1 cellular context compared by ENCODE assay signal in the genomic region with DNA sequence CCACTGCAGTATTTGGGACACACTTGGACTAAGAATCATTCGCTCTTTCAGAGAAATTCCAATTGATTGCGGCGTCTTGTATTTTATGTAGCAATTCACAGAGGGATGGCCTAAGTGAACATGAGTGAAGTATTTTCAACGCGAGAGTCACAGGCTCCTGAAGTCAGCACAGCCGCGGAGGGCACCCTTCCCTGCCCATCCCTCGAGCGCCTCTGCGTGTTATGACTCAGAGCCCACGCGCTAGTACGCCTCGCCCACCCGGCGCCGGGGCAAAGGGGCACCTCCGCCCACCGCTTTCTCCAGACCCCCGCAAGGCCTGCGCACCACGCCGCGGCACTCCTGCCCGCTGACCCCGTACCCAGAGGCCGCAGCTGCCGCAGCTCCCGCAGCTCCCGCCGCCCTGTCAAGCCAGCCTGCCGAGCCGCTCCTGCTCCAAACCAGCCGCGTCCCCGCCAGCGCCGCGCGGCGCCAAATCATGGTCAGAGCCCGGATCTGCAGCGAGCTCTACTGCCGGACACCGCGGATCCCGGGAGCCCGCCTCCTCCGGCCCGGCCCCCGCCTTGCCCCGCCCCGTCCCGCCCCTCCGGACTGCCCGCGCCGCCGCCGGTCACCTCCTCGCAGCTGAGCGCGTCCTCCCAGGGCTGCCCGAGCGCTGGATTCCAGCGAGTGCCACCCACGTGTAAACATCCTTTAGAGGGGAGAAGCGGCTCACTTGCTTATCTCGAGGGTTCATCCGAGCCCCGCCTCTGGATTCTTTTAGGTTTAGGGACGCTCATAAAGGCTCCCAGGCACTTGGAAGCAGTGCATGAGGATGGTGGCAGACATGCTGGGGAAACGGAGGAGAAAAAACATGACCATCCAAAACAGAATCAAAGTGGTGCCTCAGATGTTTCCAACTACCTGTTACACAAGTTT.
TF ChIP-seq lines count a peak whose summit lies in the region.

A gene with protein sequence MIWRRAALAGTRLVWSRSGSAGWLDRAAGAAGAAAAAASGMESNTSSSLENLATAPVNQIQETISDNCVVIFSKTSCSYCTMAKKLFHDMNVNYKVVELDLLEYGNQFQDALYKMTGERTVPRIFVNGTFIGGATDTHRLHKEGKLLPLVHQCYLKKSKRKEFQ (minus strand): TSS at position 509 of the 915 bp plus-strand sequence. CDS start 32 bp downstream, at position 477.

TF ChIP-seq in HepG2, 621 proteins besides CTCF, POLR2A, EP300 and RAD21 (continued from another document):
- TF ChIP-seq, protein P1, sequence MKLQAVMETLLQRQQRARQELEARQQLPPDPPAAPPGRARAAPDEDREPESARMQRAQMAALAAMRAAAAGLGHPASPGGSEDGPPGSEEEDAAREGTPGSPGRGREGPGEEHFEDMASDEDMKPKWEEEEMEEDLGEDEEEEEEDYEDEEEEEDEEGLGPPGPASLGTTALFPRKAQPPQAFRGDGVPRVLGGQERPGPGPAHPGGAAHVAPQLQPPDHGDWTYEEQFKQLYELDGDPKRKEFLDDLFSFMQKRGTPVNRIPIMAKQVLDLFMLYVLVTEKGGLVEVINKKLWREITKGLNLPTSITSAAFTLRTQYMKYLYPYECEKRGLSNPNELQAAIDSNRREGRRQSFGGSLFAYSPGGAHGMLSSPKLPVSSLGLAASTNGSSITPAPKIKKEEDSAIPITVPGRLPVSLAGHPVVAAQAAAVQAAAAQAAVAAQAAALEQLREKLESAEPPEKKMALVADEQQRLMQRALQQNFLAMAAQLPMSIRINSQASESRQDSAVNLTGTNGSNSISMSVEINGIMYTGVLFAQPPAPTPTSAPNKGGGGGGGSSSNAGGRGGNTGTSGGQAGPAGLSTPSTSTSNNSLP (IDR thresholded peaks at IDR 0.05; ENCODE audit: low read depth, low read length): no peak
- no peak for TF ChIP-seq ZNF20 (CRISPR knock-in tag; IDR thresholded peaks at IDR 0.05)
- peak; percentile 84 for TF ChIP-seq ZNF883 (CRISPR knock-in tag; IDR thresholded peaks at IDR 0.05; ENCODE audit: not compliant biosample characterization)
- 0 out of 2 replicates have a peak, but pooled peaks have one; percentile 3 for TF ChIP-seq GTF3A (CRISPR knock-in tag; conservative IDR thresholded peaks at IDR 0.05)
- TF ChIP-seq REPIN1 (CRISPR knock-in tag; IDR thresholded peaks at IDR 0.05; ENCODE audit: borderline replicate concordance, low read depth): no peak
- TF ChIP-seq ZNF775 (CRISPR knock-in tag; IDR thresholded peaks at IDR 0.05; ENCODE audit: borderline replicate concordance): no peak
- TF ChIP-seq ZNF441 (CRISPR knock-in tag; IDR thresholded peaks at IDR 0.05; ENCODE audit: borderline replicate concordance): peak; percentile 39; the same call in 1 of the 2 replicates
- no peak for TF ChIP-seq CREM (IDR thresholded peaks at IDR 0.05)
- no peak for TF ChIP-seq CREM (CRISPR knock-in tag; IDR thresholded peaks at IDR 0.05)
- peak; percentile 74; the same call in 1 of the 2 replicates for TF ChIP-seq NRL (CRISPR knock-in tag; IDR thresholded peaks at IDR 0.05; ENCODE audit: borderline replicate concordance)
- peak; percentile 23; the same call in 1 of the 2 replicates for TF ChIP-seq ZMYM4 (CRISPR knock-in tag; IDR thresholded peaks at IDR 0.05)
- TF ChIP-seq, protein P2, sequence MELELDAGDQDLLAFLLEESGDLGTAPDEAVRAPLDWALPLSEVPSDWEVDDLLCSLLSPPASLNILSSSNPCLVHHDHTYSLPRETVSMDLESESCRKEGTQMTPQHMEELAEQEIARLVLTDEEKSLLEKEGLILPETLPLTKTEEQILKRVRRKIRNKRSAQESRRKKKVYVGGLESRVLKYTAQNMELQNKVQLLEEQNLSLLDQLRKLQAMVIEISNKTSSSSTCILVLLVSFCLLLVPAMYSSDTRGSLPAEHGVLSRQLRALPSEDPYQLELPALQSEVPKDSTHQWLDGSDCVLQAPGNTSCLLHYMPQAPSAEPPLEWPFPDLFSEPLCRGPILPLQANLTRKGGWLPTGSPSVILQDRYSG (CRISPR knock-in tag; IDR thresholded peaks at IDR 0.05): 0 out of 2 replicates have a peak, but pooled peaks have one; percentile 23
- TF ChIP-seq, protein P3, sequence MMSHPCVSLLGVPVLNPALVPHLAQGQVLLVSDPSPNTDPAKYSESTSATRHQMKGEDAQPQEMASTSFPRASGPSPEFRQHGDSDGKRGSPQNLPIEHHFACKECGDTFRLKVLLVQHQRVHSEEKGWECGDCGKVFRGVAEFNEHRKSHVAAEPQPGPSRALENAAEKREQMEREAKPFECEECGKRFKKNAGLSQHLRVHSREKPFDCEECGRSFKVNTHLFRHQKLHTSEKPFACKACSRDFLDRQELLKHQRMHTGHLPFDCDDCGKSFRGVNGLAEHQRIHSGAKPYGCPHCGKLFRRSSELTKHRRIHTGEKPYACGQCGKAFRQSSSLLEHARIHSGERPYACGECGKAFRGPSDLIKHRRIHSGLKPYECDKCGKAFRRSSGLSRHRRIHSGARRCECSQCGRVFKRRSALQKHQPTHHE (CRISPR knock-in tag; IDR thresholded peaks at IDR 0.05; ENCODE audit: borderline replicate concordance): peak; percentile 41; the same call in 1 of the 2 replicates
- TF ChIP-seq ZNF496 (CRISPR knock-in tag; IDR thresholded peaks at IDR 0.05; ENCODE audit: insufficient replicate concordance): no peak
- TF ChIP-seq, protein P4, sequence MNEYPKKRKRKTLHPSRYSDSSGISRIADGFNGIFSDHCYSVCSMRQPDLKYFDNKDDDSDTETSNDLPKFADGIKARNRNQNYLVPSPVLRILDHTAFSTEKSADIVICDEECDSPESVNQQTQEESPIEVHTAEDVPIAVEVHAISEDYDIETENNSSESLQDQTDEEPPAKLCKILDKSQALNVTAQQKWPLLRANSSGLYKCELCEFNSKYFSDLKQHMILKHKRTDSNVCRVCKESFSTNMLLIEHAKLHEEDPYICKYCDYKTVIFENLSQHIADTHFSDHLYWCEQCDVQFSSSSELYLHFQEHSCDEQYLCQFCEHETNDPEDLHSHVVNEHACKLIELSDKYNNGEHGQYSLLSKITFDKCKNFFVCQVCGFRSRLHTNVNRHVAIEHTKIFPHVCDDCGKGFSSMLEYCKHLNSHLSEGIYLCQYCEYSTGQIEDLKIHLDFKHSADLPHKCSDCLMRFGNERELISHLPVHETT (CRISPR knock-in tag; conservative IDR thresholded peaks at IDR 0.05): no peak; the same call in 1 of the 2 replicates
- TF ChIP-seq, protein P5, sequence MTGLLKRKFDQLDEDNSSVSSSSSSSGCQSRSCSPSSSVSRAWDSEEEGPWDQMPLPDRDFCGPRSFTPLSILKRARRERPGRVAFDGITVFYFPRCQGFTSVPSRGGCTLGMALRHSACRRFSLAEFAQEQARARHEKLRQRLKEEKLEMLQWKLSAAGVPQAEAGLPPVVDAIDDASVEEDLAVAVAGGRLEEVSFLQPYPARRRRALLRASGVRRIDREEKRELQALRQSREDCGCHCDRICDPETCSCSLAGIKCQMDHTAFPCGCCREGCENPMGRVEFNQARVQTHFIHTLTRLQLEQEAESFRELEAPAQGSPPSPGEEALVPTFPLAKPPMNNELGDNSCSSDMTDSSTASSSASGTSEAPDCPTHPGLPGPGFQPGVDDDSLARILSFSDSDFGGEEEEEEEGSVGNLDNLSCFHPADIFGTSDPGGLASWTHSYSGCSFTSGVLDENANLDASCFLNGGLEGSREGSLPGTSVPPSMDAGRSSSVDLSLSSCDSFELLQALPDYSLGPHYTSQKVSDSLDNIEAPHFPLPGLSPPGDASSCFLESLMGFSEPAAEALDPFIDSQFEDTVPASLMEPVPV (CRISPR knock-in tag; IDR thresholded peaks at IDR 0.05): peak; percentile 17; the same call in 1 of the 2 replicates
- TF ChIP-seq MAF1 (CRISPR knock-in tag; IDR thresholded peaks at IDR 0.05; ENCODE audit: borderline replicate concordance): peak; percentile 44; the same call in 1 of the 2 replicates
- peak; percentile 68 for TF ChIP-seq HDAC1 (CRISPR knock-in tag; IDR thresholded peaks at IDR 0.05)
- TF ChIP-seq, protein P6, sequence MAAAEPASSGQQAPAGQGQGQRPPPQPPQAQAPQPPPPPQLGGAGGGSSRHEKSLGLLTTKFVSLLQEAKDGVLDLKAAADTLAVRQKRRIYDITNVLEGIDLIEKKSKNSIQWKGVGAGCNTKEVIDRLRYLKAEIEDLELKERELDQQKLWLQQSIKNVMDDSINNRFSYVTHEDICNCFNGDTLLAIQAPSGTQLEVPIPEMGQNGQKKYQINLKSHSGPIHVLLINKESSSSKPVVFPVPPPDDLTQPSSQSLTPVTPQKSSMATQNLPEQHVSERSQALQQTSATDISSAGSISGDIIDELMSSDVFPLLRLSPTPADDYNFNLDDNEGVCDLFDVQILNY (CRISPR knock-in tag; conservative IDR thresholded peaks at IDR 0.05): peak; percentile 72; the same call in 1 of the 2 replicates
- TF ChIP-seq TMF1 (CRISPR knock-in tag; IDR thresholded peaks at IDR 0.05; ENCODE audit: low read depth): peak; percentile 28; the same call in 1 of the 2 replicates
- TF ChIP-seq ZNF672 (CRISPR knock-in tag; IDR thresholded peaks at IDR 0.05): no peak
- no peak; the same call in 1 of the 2 replicates for TF ChIP-seq ZNF225 (CRISPR knock-in tag; IDR thresholded peaks at IDR 0.05)
- TF ChIP-seq, protein P7, sequence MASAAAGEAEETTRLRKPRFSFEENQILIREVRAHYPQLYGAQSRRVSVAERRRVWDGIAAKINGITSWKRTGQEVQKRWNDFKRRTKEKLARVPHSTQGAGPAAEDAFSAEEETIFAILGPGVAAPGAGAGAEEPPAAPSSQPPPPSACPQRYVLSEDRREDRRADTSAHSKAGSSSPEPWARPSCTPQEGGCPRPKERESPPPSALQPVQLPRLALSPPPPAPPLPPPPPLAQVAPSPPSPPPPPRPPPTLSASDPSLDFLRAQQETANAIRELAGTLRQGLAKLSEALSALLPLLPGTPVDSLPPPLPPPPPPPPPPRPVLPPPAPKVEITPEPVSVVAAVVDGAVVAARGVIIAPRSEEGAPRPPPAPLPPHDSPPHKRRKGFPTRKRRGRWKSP (CRISPR knock-in tag; IDR thresholded peaks at IDR 0.05): peak; percentile 91
- TF ChIP-seq HNF4G (IDR thresholded peaks at IDR 0.05; ENCODE audit: borderline replicate concordance, low read depth, low read length): no peak
- TF ChIP-seq HNF4G (CRISPR knock-in tag; IDR thresholded peaks at IDR 0.05; ENCODE audit: borderline replicate concordance, low read depth): no peak
- TF ChIP-seq ZNF326 (CRISPR knock-in tag; IDR thresholded peaks at IDR 0.05; ENCODE audit: borderline replicate concordance): no peak
- TF ChIP-seq, protein P8, sequence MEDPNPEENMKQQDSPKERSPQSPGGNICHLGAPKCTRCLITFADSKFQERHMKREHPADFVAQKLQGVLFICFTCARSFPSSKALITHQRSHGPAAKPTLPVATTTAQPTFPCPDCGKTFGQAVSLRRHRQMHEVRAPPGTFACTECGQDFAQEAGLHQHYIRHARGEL (CRISPR knock-in tag; IDR thresholded peaks at IDR 0.05): no peak
- no peak; the same call in 1 of the 2 replicates for TF ChIP-seq HOXD1 (CRISPR knock-in tag; IDR thresholded peaks at IDR 0.05)
- no peak for TF ChIP-seq PCBP2 (optimal IDR thresholded peaks at IDR 0.05; ENCODE audit: low read depth, low read length, poor library complexity, severe bottlenecking)
- no peak; the same call in 1 of the 2 replicates for TF ChIP-seq ZNF33B (CRISPR knock-in tag; IDR thresholded peaks at IDR 0.05)
- peak; percentile 74 for TF ChIP-seq ASH2L (IDR thresholded peaks at IDR 0.05; ENCODE audit: insufficient read length, low read depth, low read length)
- no peak for TF ChIP-seq KLF12 (CRISPR knock-in tag; IDR thresholded peaks at IDR 0.05; ENCODE audit: borderline replicate concordance)
- TF ChIP-seq MXI1 (IDR thresholded peaks at IDR 0.05; ENCODE audit: borderline replicate concordance, low read depth, low read length): peak; percentile 79; the same call in 1 of the 3 replicates
- TF ChIP-seq ZFY (CRISPR knock-in tag; IDR thresholded peaks at IDR 0.05): peak; percentile 82
- TF ChIP-seq TCF7L2 (IDR thresholded peaks at IDR 0.05; ENCODE audit: low read depth, low read length): no peak
- TF ChIP-seq, protein P9, sequence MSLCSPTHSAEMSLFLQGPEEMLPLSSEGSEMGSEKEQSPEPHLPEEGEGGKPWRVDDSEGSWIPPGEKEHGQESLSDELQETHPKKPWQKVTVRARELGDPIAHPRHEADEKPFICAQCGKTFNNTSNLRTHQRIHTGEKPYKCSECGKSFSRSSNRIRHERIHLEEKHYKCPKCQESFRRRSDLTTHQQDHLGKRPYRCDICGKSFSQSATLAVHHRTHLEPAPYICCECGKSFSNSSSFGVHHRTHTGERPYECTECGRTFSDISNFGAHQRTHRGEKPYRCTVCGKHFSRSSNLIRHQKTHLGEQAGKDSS (CRISPR knock-in tag; IDR thresholded peaks at IDR 0.05; ENCODE audit: borderline replicate concordance, low read depth): peak; percentile 54; the same call in 1 of the 2 replicates
- TF ChIP-seq, protein P10, sequence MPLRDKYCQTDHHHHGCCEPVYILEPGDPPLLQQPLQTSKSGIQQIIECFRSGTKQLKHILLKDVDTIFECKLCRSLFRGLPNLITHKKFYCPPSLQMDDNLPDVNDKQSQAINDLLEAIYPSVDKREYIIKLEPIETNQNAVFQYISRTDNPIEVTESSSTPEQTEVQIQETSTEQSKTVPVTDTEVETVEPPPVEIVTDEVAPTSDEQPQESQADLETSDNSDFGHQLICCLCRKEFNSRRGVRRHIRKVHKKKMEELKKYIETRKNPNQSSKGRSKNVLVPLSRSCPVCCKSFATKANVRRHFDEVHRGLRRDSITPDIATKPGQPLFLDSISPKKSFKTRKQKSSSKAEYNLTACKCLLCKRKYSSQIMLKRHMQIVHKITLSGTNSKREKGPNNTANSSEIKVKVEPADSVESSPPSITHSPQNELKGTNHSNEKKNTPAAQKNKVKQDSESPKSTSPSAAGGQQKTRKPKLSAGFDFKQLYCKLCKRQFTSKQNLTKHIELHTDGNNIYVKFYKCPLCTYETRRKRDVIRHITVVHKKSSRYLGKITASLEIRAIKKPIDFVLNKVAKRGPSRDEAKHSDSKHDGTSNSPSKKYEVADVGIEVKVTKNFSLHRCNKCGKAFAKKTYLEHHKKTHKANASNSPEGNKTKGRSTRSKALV (CRISPR knock-in tag; IDR thresholded peaks at IDR 0.05): peak; percentile 67
- TF ChIP-seq FOXP1 (IDR thresholded peaks at IDR 0.05): no peak
- TF ChIP-seq FOXP1 (CRISPR knock-in tag; IDR thresholded peaks at IDR 0.05): peak; percentile 20
- TF ChIP-seq ZFP36L1 (CRISPR knock-in tag; IDR thresholded peaks at IDR 0.05): no peak
- TF ChIP-seq RFX3 (CRISPR knock-in tag; IDR thresholded peaks at IDR 0.05): no peak
- TF ChIP-seq RAD51 (IDR thresholded peaks at IDR 0.05; ENCODE audit: borderline replicate concordance): no peak
- no peak for TF ChIP-seq NR1H2 (CRISPR knock-in tag; IDR thresholded peaks at IDR 0.05; ENCODE audit: borderline replicate concordance, low read depth)
- TF ChIP-seq MED1 (CRISPR knock-in tag; IDR thresholded peaks at IDR 0.05): peak; percentile 66
- TF ChIP-seq MIXL1 (CRISPR knock-in tag; IDR thresholded peaks at IDR 0.05): no peak
- no peak for TF ChIP-seq ZNF296 (CRISPR knock-in tag; conservative IDR thresholded peaks at IDR 0.05)
- peak; percentile 62; the same call in 1 of the 2 replicates for TF ChIP-seq FOXK1 (CRISPR knock-in tag; IDR thresholded peaks at IDR 0.05; ENCODE audit: borderline replicate concordance, low read depth)
